Comparison of ENCODE assay signal across 11 cellular contexts in genomic region chr7:100484636-100485114, GRCh38. TPM values are rescaled to one million over a fixed set of nuclear protein-coding genes. Genes with fewer than 3 reads are reported as not detected.
A peak's percentile ranks its signal among the peaks of the same experiment; 100 is the strongest.
DNase-seq lines count a peak whose midpoint lies in the region; ATAC-seq and TF ChIP-seq lines count a peak whose summit lies in the region.
"Had no signal": no experiment of that assay in that cellular context is flagged by ENCODE, and none has a peak within 500 bp of the region (broad histone marks: within the 10 kb centered on the region; RNA-seq: fewer than 3 reads in every experiment).

No MANE protein-coding gene starts in this region.

- TF ChIP-seq CTCF in RWPE1 (conservative IDR thresholded peaks at IDR 0.05; ENCODE audit: low read depth) (no peak), fibroblast of pulmonary artery (IDR thresholded peaks at IDR 0.05; ENCODE audit: low read length, missing control alignments) (no peak), sigmoid colon (IDR thresholded peaks at IDR 0.05) (no peak), mucosa of descending colon (IDR thresholded peaks at IDR 0.05) (no peak)

- intact Hi-C loops in sigmoid colon (cut with DNase I) (loop anchor here (5.0 kb wide), 1 partner anchor 188 kb away; the partner anchor contains the start of gene GNB2), mucosa of descending colon (cut with DNase I, micrococcal nuclease) (no loop called here)

- no peak for TF ChIP-seq EP300 in sigmoid colon (IDR thresholded peaks at IDR 0.05)

- ATAC-seq in mucosa of descending colon (no peak), HG02840 (IDR thresholded peaks at IDR 0.05; ENCODE audit: low FRiP score, unreplicated experiment) (no peak), GM18520 (IDR thresholded peaks at IDR 0.05; ENCODE audit: unreplicated experiment) (no peak)

- no peaks in the 10 kb centered on the region for H3K36me3 ChIP-seq in sigmoid colon
- no peaks in the 10 kb centered on the region for H3K36me3 ChIP-seq in mucosa of descending colon (ENCODE audit: low read depth)
- H3K36me3 ChIP-seq: tibial artery had no signal

- H3K27ac ChIP-seq in RWPE1 = peak overlapping the region; percentile 80
- H3K27ac ChIP-seq in sigmoid colon = peak overlapping the region; percentile 41 to 79 (median 66)
- H3K27ac ChIP-seq: tibial artery had no signal

- H3K9me3 ChIP-seq in sigmoid colon (no peaks in the 10 kb centered on the region), mucosa of descending colon (no peaks in the 10 kb centered on the region)
- H3K9me3 ChIP-seq: tibial artery had no signal

- DNase-seq in NCI-H1417 (lab: John Stamatoyannopoulos, UW) (peak in 2 of 3 experiments; percentile 40), NCI-H1417 treated with DMSO at 0.1 percent for 48 hours (lab: John Stamatoyannopoulos, UW) (no peak), RWPE1 (ENCODE audit: low spot score) (no peak), fibroblast of pulmonary artery (ENCODE audit: low read depth) (no peak), sigmoid colon (no peak), mucosa of descending colon (no peak)
- DNase-seq: stimulated activated CD4-positive, alpha-beta T cell treated with anti-CD3 and anti-CD28 coated beads, Interleukin-2, amount 100 ng/mL, for 24 hours; tibial artery had no signal

- POLR2A ChIA-PET in RWPE1 (lab: Yijun Ruan, JAX; ENCODE audit: low non-redundant PET) = no interaction called here

- WGBS in sigmoid colon, 2 donors = 57 to 80% methylated on average over 8 of the region's 8 CpGs

- peaks cover 0 to 16% (median 11%) of the 10 kb centered on the region in 4 donors for H3K4me1 ChIP-seq in sigmoid colon
- peaks cover 12% of the 10 kb centered on the region for H3K4me1 ChIP-seq in mucosa of descending colon (ENCODE audit: low read depth)

- CTCF ChIA-PET in RWPE1 (lab: Yijun Ruan, JAX) = interaction anchor here (0.6 kb wide), 1 partner anchor 75 kb away, joined by 3 read pairs; no protein-coding TSS in a partner anchor

- no peaks in the 10 kb centered on the region for H3K27me3 ChIP-seq in sigmoid colon

- H3K4me3 ChIP-seq in fibroblast of pulmonary artery (replicated peaks; ENCODE audit: low read depth, low read length) = peak overlapping the region; percentile 69
- no peak overlapping the region for H3K4me3 ChIP-seq in sigmoid colon
- H3K4me3 ChIP-seq in mucosa of descending colon = no peak overlapping the region

- TF ChIP-seq POLR2A in sigmoid colon (IDR thresholded peaks at IDR 0.05) = no peak

RNA-seq across cellular contexts. Expression of gene NYAP1, which starts 0.9 kb away (rescaled TPM):
- total RNA-seq in sigmoid colon (1 to 10 TPM; 1.1 to 1.5 (median 1.4) TPM), mucosa of descending colon (1 to 10 TPM in 1 of 3 donors, under 1 TPM in 2; 0.23 to 2.8 (median 0.46) TPM)
- polyA plus RNA-seq in sigmoid colon = 1 to 10 TPM in 1 of 3 donors, under 1 TPM in 1, not detected in 1; 0.23 to 1.6 TPM
- total RNA-seq: A172 had no signal

RNA-seq across cellular contexts. Expression of gene TSC22D4, which starts 5.7 kb away (rescaled TPM):
- total RNA-seq in sigmoid colon (10 to 100 TPM; 24.4 to 31.6 (median 28.5) TPM), mucosa of descending colon (10 to 100 TPM; 45.1 to 65.2 (median 64.8) TPM)
- 10 to 100 TPM; 46.8 to 53.5 (median 51.1) TPM for polyA plus RNA-seq in sigmoid colon

RNA-seq across cellular contexts. Expression of gene SPACDR, which starts 20.6 kb away (rescaled TPM):
- under 1 TPM in 1 of 4 donors, not detected in 3; 0.95 TPM for total RNA-seq in sigmoid colon
- under 1 TPM in 1 of 3 donors, not detected in 2; 0.63 TPM for polyA plus RNA-seq in sigmoid colon
- total RNA-seq in mucosa of descending colon = 1 to 10 TPM in 1 of 3 donors, under 1 TPM in 2; 0.43 to 1.0 (median 0.96) TPM

RNA-seq across cellular contexts. Expression of gene PPP1R35, which starts 48.4 kb away (rescaled TPM):
- total RNA-seq in sigmoid colon (10 to 100 TPM; 17.4 to 42.6 (median 35.2) TPM), mucosa of descending colon (10 to 100 TPM; 28.2 to 40.0 (median 28.9) TPM)
- 10 to 100 TPM; 28.2 to 45.5 (median 31.4) TPM for polyA plus RNA-seq in sigmoid colon

RNA-seq across cellular contexts. Expression of gene AGFG2, which starts 54.3 kb away (rescaled TPM):
- total RNA-seq in sigmoid colon (10 to 100 TPM; 17.5 to 32.7 (median 20.2) TPM), mucosa of descending colon (100 to 1,000 TPM in 1 of 3 donors, 10 to 100 TPM in 2; 56.5 to 113 (median 58.1) TPM)
- 10 to 100 TPM; 28.8 to 33.0 (median 30.7) TPM for polyA plus RNA-seq in sigmoid colon

Comparison
In these comparisons a context has a peak if more than half of its experiments do, and no peak if none do; other contexts are left out.
1. DNase-seq: peak in NCI-H1417 (2 of 3); none in NCI-H1417 treated with DMSO at 0.1 percent for 48 hours (single experiment), RWPE1 (single experiment), fibroblast of pulmonary artery (single experiment), sigmoid colon (single experiment) and mucosa of descending colon (0 of 3).